ENCODE assay signal across 8 cellular contexts in genomic region chr17:64056269-64057005, GRCh38. TPM values are rescaled to one million over a fixed set of nuclear protein-coding genes. Genes with fewer than 3 reads are reported as not detected.
DNase-seq lines count a peak whose midpoint lies in the region; ATAC-seq and TF ChIP-seq lines count a peak whose summit lies in the region.
"Had no signal": no experiment of that assay in that cellular context is flagged by ENCODE, and none has a peak within 500 bp of the region (broad histone marks: within the 10 kb centered on the region; RNA-seq: fewer than 3 reads in every experiment).

No MANE protein-coding gene starts in this region.

- no peaks in the 10 kb centered on the region for H3F3A ChIP-seq in smooth muscle cell (ENCODE audit: low read depth)

- ATAC-seq in GM18873 (IDR thresholded peaks at IDR 0.05; ENCODE audit: low FRiP score, unreplicated experiment) (peak; percentile 68), GM21786 (IDR thresholded peaks at IDR 0.05; ENCODE audit: unreplicated experiment) (peak; percentile 80), memory B cell (ENCODE audit: low read depth) (peak; percentile 97)

- H3K4me1 Mint-ChIP-seq in memory B cell: peaks cover 14% of the 10 kb centered on the region

- no peak overlapping the region for H3K9ac ChIP-seq in smooth muscle cell (ENCODE audit: low read depth)

- no peak for TF ChIP-seq POLR2A in testis (IDR thresholded peaks at IDR 0.05)

- no peaks in the 10 kb centered on the region for H3K27me3 Mint-ChIP-seq in memory B cell

- no peaks in the 10 kb centered on the region for H3K9me3 Mint-ChIP-seq in memory B cell

- H3K4me1 ChIP-seq in smooth muscle cell (ENCODE audit: low read depth) (no peaks in the 10 kb centered on the region), testis (no peaks in the 10 kb centered on the region)

- H2AFZ ChIP-seq in smooth muscle cell (ENCODE audit: low read depth): no peak overlapping the region

- H4K20me1 ChIP-seq in smooth muscle cell (ENCODE audit: low read depth): no peaks in the 10 kb centered on the region

- H3K27ac ChIP-seq in smooth muscle cell (ENCODE audit: low read depth): no peak overlapping the region
- no peak overlapping the region for H3K27ac ChIP-seq in testis

- H3K36me3 Mint-ChIP-seq in memory B cell: peaks cover 14% of the 10 kb centered on the region

- no peak overlapping the region for H3K4me2 ChIP-seq in smooth muscle cell

- 62% methylated on average over 12 of the region's 12 CpGs for WGBS in smooth muscle cell (ENCODE audit: low lambda C conversion rate)
- whole genome bisulfite sequencing in testis, 2 donors: 83 to 96% methylated on average over 9 to 12 of the region's 12 CpGs

- no peaks in the 10 kb centered on the region for H3K79me2 ChIP-seq in smooth muscle cell (ENCODE audit: low read depth)

- H3K9me3 ChIP-seq in smooth muscle cell (replicated peaks; ENCODE audit: low read depth) (no peaks in the 10 kb centered on the region), testis (no peaks in the 10 kb centered on the region)

- no peak overlapping the region for H3K4me3 Mint-ChIP-seq in memory B cell

- peak overlapping the region; percentile 14 for H3K27ac Mint-ChIP-seq in memory B cell

- H3K27me3 ChIP-seq in smooth muscle cell (ENCODE audit: low read depth) (no peaks in the 10 kb centered on the region), testis (no peaks in the 10 kb centered on the region)

- peaks cover 5% of the 10 kb centered on the region for H3K36me3 ChIP-seq in smooth muscle cell (ENCODE audit: low read depth)
- no peaks in the 10 kb centered on the region for H3K36me3 ChIP-seq in testis (ENCODE audit: low read depth, missing control alignments)

- intact Hi-C loops in testis (cut with DNase I; ENCODE audit: low total_unique reads): no loop called here

- no peak overlapping the region for H3K4me3 ChIP-seq in smooth muscle cell
- no peak overlapping the region for H3K4me3 ChIP-seq in testis

- no peak for TF ChIP-seq CTCF in smooth muscle cell (IDR thresholded peaks at IDR 0.05; ENCODE audit: borderline replicate concordance, insufficient read depth, poor library complexity, severe bottlenecking)
- TF ChIP-seq CTCF in testis (IDR thresholded peaks at IDR 0.05): no peak

- peak; percentile 69 for DNase-seq in NAMALWA (ENCODE audit: low spot score)
- peak; percentile 20 to 24 for DNase-seq in memory B cell (ENCODE audit: low spot score in 2 of 2)
- no peak for DNase-seq in NCI-H524 (lab: John Stamatoyannopoulos, UW)
- DNase-seq in smooth muscle cell (lab: John Stamatoyannopoulos, UW; ENCODE audit: unreplicated experiment): no peak
- DNase-seq in testis: no peak
- DNase-seq: IMR-90 had no signal

RNA-seq across cellular contexts. Expression of gene ICAM2, which starts 36.0 kb away (rescaled TPM):
- total RNA-seq in smooth muscle cell (1.6 TPM in 1 of 2 replicates, not detected in the other), testis (10 to 100 TPM in 1 of 2 donors, 1 to 10 TPM in 1; 5.2 to 11.3 TPM)
- polyA plus RNA-seq in smooth muscle cell (1.0 TPM in 1 of 2 replicates, not detected in the other), testis (ENCODE audit: insufficient read depth, low read depth, low replicate concordance) (12.1 TPM)
- total RNA-seq: IMR-90 had no signal

RNA-seq across cellular contexts. Expression of gene PRR29, which starts 58.3 kb away (rescaled TPM):
- total RNA-seq in smooth muscle cell (0.18 TPM in 1 of 2 replicates, not detected in the other), testis (10 to 100 TPM in 1 of 2 donors, 1 to 10 TPM in 1; 8.6 to 12.2 TPM)
- polyA plus RNA-seq in smooth muscle cell (0.34 and 0.58 TPM in 2 replicates), testis (ENCODE audit: insufficient read depth, low read depth, low replicate concordance) (21.8 TPM)

Comparison
In these comparisons a context has a peak if more than half of its experiments do, and no peak if none do; other contexts are left out.
1. DNase-seq: peak in NAMALWA (single experiment) and memory B cell (2 of 2); none in NCI-H524 (0 of 2), smooth muscle cell (single experiment) and testis (single experiment).
2. Peak in every context shown above with its lines, with median percentiles within 50 percentile points of each other: ATAC-seq.